Comparison of ENCODE assay signal across 21 cellular contexts in genomic region chr3:143321058-143321769, GRCh38.
"Had no signal": no experiment of that assay in that cellular context is flagged by ENCODE, and none has a peak within 500 bp of the region (broad histone marks: within the 10 kb centered on the region; RNA-seq: fewer than 3 reads in every experiment).

No MANE protein-coding gene starts in this region.

- ATAC-seq: body of pancreas; left cardiac atrium; lower lobe of right lung; stimulated activated memory B cell treated with anti-CD40 and anti-IgM and Interleukin-4, amounts not matched to agents 10 μg/mL and 1 μg/mL and 100 μg/mL, for 72 hours had no signal

- H3K4me1 Mint-ChIP-seq: activated CD4-positive, alpha-beta memory T cell treated with anti-CD3 and anti-CD28 coated beads, Interleukin-2, amount 10 ng/mL, durations not matched to agents 7 days and 5 days had no signal

- H3K27ac Mint-ChIP-seq: activated CD4-positive, alpha-beta memory T cell treated with anti-CD3 and anti-CD28 coated beads, Interleukin-2, amount 10 ng/mL, durations not matched to agents 7 days and 5 days; activated naive CD4-positive, alpha-beta T cell treated with anti-CD3 and anti-CD28 coated beads for 36 hours; activated T-cell treated with anti-CD3 and anti-CD28 coated beads, Interleukin-2, amount 50 U/mL, for 24 hours; activated T-helper 2 cell treated with anti-CD3 and anti-CD28 coated beads, Interferon-gamma antibody, Interleukin-2, Interleukin-4, amounts not matched to agents 10 μg/mL and 5 μg/mL and 100 μg/mL, durations not matched to agents 14 hours and 24 hours and 36 hours; stimulated activated memory B cell treated with anti-CD40 and anti-IgM and Interleukin-4, amounts not matched to agents 10 μg/mL and 1 μg/mL and 100 μg/mL, for 72 hours had no signal

- H3K9me3 Mint-ChIP-seq: activated CD4-positive, alpha-beta memory T cell treated with anti-CD3 and anti-CD28 coated beads, Interleukin-2, amount 10 ng/mL, durations not matched to agents 7 days and 5 days; activated naive CD4-positive, alpha-beta T cell treated with anti-CD3 and anti-CD28 coated beads for 36 hours; activated T-cell treated with anti-CD3 and anti-CD28 coated beads, Interleukin-2, amount 50 U/mL, for 24 hours; activated T-helper 2 cell treated with anti-CD3 and anti-CD28 coated beads, Interferon-gamma antibody, Interleukin-2, Interleukin-4, amounts not matched to agents 10 μg/mL and 5 μg/mL and 100 μg/mL, durations not matched to agents 14 hours and 24 hours and 36 hours; stimulated activated memory B cell treated with anti-CD40 and anti-IgM and Interleukin-4, amounts not matched to agents 10 μg/mL and 1 μg/mL and 100 μg/mL, for 72 hours had no signal

- H3K36me3 ChIP-seq: lower lobe of right lung, spleen, thoracic aorta, upper lobe of left lung had no signal

- H3K27ac ChIP-seq: body of pancreas, epithelial cell of prostate, hepatocyte, lower lobe of right lung, spleen, thoracic aorta, upper lobe of left lung had no signal

- H3K27me3 ChIP-seq: body of pancreas, hepatocyte, spleen, upper lobe of left lung had no signal

- H3K4me2 ChIP-seq: hepatocyte had no signal

- DNase-seq: activated CD4-positive, alpha-beta memory T cell treated with anti-CD3 and anti-CD28 coated beads, Interleukin-2, amount 10 ng/mL, durations not matched to agents 7 days and 5 days; activated CD4-positive, alpha-beta T cell treated with anti-CD3 and anti-CD28 coated beads for 48 hours; activated CD4-positive, CD25-positive, alpha-beta regulatory T cell; activated naive CD4-positive, alpha-beta T cell treated with anti-CD3 and anti-CD28 coated beads for 36 hours; activated T-cell treated with anti-CD3 and anti-CD28 coated beads, Interleukin-2, amount 50 U/mL, for 24 hours; body of pancreas; dermis blood vessel endothelial cell; foreskin fibroblast; left cardiac atrium; lower lobe of right lung; occipital lobe; posterior cingulate gyrus; spleen; stimulated activated CD4-positive, alpha-beta T cell treated with anti-CD3 and anti-CD28 coated beads, Interleukin-4, amount 100 ng/mL, for 4 hours; upper lobe of left lung had no signal

- H3K4me3 Mint-ChIP-seq: activated CD4-positive, alpha-beta memory T cell treated with anti-CD3 and anti-CD28 coated beads, Interleukin-2, amount 10 ng/mL, durations not matched to agents 7 days and 5 days; activated naive CD4-positive, alpha-beta T cell treated with anti-CD3 and anti-CD28 coated beads for 36 hours; activated T-cell treated with anti-CD3 and anti-CD28 coated beads, Interleukin-2, amount 50 U/mL, for 24 hours; stimulated activated memory B cell treated with anti-CD40 and anti-IgM and Interleukin-4, amounts not matched to agents 10 μg/mL and 1 μg/mL and 100 μg/mL, for 72 hours had no signal

- FAIRE-seq: islet of Langerhans had no signal

- H3K4me1 ChIP-seq: body of pancreas, lower lobe of right lung, upper lobe of left lung had no signal

- H3K4me3 ChIP-seq: body of pancreas, hepatocyte, lower lobe of right lung, spleen, thoracic aorta, upper lobe of left lung had no signal

- H3K9me3 ChIP-seq: body of pancreas, lower lobe of right lung, spleen, thoracic aorta, upper lobe of left lung had no signal

- H3K27me3 Mint-ChIP-seq: activated CD4-positive, alpha-beta memory T cell treated with anti-CD3 and anti-CD28 coated beads, Interleukin-2, amount 10 ng/mL, durations not matched to agents 7 days and 5 days; activated T-cell treated with anti-CD3 and anti-CD28 coated beads, Interleukin-2, amount 50 U/mL, for 24 hours; stimulated activated memory B cell treated with anti-CD40 and anti-IgM and Interleukin-4, amounts not matched to agents 10 μg/mL and 1 μg/mL and 100 μg/mL, for 72 hours had no signal
